In the genomic region with DNA sequence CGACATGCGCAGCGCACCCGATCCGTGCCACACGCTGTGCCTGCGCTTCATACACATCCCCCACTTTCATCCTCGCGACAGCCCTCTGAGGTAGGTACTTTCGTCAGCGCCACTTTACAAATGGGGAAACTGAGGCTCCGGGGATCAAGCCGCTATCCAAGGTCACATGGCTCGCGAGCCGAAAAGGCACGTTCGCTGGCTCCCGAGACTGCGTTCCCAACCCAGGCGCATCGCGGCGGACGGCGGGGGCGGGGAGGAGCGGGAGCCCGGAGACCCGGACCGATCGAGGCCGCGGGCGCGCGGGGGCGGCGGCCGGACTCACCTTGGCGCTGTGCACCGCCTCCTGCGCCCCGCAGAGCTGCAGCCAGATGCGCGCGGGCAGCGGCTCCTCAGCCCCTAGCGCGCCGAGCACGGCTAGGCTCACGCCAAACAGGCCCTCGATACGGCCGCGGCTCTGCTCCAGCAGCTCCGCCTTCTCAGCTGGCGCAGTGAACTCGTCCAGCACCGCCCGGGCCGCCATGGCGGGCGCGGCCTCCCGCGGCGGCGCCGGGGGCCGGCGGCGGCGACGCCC, we compare ENCODE assay signal across 8 cellular contexts. TPM values are rescaled to one million over a fixed set of nuclear protein-coding genes. Genes with fewer than 3 reads are reported as not detected.
A peak's percentile ranks its signal among the peaks of the same experiment; 100 is the strongest.
DNase-seq lines count a peak whose midpoint lies in the region; ATAC-seq and TF ChIP-seq lines count a peak whose summit lies in the region.

No MANE protein-coding gene starts in this region.

- CTCF ChIA-PET in A673 (lab: Charles Lee) = interaction anchor here (1.0 kb wide), 1 partner anchor 13 kb away, joined by 3 read pairs; no protein-coding TSS in a partner anchor
- CTCF ChIA-PET in activated naive CD4-positive, alpha-beta T cell treated with anti-CD3 and anti-CD28 coated beads for 36 hours (lab: Charles Lee) = interaction anchor here (1.5 kb wide), 1 partner anchor 13 kb away, joined by 4 read pairs; no protein-coding TSS in a partner anchor

- peak overlapping the region; percentile 89 for H3K27ac Mint-ChIP-seq in activated naive CD4-positive, alpha-beta T cell treated with anti-CD3 and anti-CD28 coated beads for 36 hours

- POLR2A ChIA-PET in A673 (lab: Charles Lee; ENCODE audit: low non-redundant PET) = no interaction called here

- no peaks in the 10 kb centered on the region for H3K9me3 Mint-ChIP-seq in activated naive CD4-positive, alpha-beta T cell treated with anti-CD3 and anti-CD28 coated beads for 36 hours

- WGBS in ovary, 3 donors = 0 to 1% (median 0%) methylated on average over 59 to 76 of the region's 76 CpGs

- DNase-seq in A673 (ENCODE audit: low spot score) (peak; percentile 41), NCI-H69 (lab: John Stamatoyannopoulos, UW) (peak; percentile 83), cardiac muscle cell (ENCODE audit: low read depth in 1 of 2, low spot score in 1 of 2) (peak; percentile 74 to 80), ovary (peak in 3 of 5 donors; percentile 66 to 85 (median 79)), DMS79 (lab: John Stamatoyannopoulos, UW) (no peak)
- DNase-seq in activated naive CD4-positive, alpha-beta T cell treated with anti-CD3 and anti-CD28 coated beads for 36 hours = peak; percentile 51

- no peak for TF ChIP-seq POLR2A in ovary (IDR thresholded peaks at IDR 0.05)

- no peaks in the 10 kb centered on the region for H3K4me1 ChIP-seq in A673 (ENCODE audit: insufficient read depth, low read length, poor library complexity, severe bottlenecking)
- H3K4me1 ChIP-seq in cardiac muscle cell (ENCODE audit: low read depth) = peaks cover 24% of the 10 kb centered on the region
- peaks cover 18% of the 10 kb centered on the region for H3K4me1 ChIP-seq in ovary (ENCODE audit: insufficient read depth)

- BruUV-seq in A673 (replicated peaks; lab: Mats Ljungman, UMichigan) = no TSS peak

- TF ChIP-seq CTCF in A673 (conservative IDR thresholded peaks at IDR 0.05; ENCODE audit: low read depth, low read length) (no peak), cardiac muscle cell (IDR thresholded peaks at IDR 0.05; ENCODE audit: low read depth, low read length) (no peak), ovary (IDR thresholded peaks at IDR 0.05) (no peak)

- no peak for TF ChIP-seq EP300 in ovary (IDR thresholded peaks at IDR 0.05)

- peak overlapping the region; percentile 99 for H3K4me3 ChIP-seq in A673 (ENCODE audit: low read depth, low read length, poor library complexity, severe bottlenecking)
- peak overlapping the region; percentile 98 for H3K4me3 ChIP-seq in cardiac muscle cell
- peak overlapping the region; percentile 66 for H3K4me3 ChIP-seq in ovary

- intact Hi-C loops in A673 (cut with micrococcal nuclease; ENCODE audit: unreplicated experiment) = no loop called here
- intact Hi-C loops in activated naive CD4-positive, alpha-beta T cell treated with anti-CD3 and anti-CD28 coated beads for 36 hours (cut with micrococcal nuclease) = loop anchor here (1.0 to 10.0 kb wide), 7 partner anchors 151 to 1921 kb away; a partner anchor contains a TSS
- intact Hi-C loops in ovary (cut with DNase I) = loop anchor here in 2 of 4 donors (10.0 kb wide), 3 partner anchors 75 to 365 kb away; a partner anchor contains a TSS

- H3K27ac ChIP-seq in A673 (ENCODE audit: low read depth, low read length, poor library complexity, severe bottlenecking) (peak overlapping the region; percentile 77), cardiac muscle cell (peak overlapping the region; percentile 92), ovary (peak overlapping the region; percentile 88 to 91)

- H3K36me3 ChIP-seq in A673 (ENCODE audit: insufficient read depth, low read length, poor library complexity, severe bottlenecking) (no peaks in the 10 kb centered on the region), cardiac muscle cell (no peaks in the 10 kb centered on the region), ovary (no peaks in the 10 kb centered on the region)

- no peaks in the 10 kb centered on the region for H3K27me3 Mint-ChIP-seq in activated naive CD4-positive, alpha-beta T cell treated with anti-CD3 and anti-CD28 coated beads for 36 hours (ENCODE audit: low read depth)

- H3K27me3 ChIP-seq in A673 (replicated peaks; ENCODE audit: insufficient read depth, low read depth, low read length, poor library complexity) = no peaks in the 10 kb centered on the region
- no peaks in the 10 kb centered on the region for H3K27me3 ChIP-seq in cardiac muscle cell
- H3K27me3 ChIP-seq in ovary = no peaks in the 10 kb centered on the region

- H3K9me3 ChIP-seq in A673 (ENCODE audit: low read depth, low read length, poor library complexity, severe bottlenecking) (no peaks in the 10 kb centered on the region), cardiac muscle cell (ENCODE audit: low read depth) (no peaks in the 10 kb centered on the region), ovary (no peaks in the 10 kb centered on the region)

- H3K4me1 Mint-ChIP-seq in activated naive CD4-positive, alpha-beta T cell treated with anti-CD3 and anti-CD28 coated beads for 36 hours (ENCODE audit: low read depth) = peaks cover 36% of the 10 kb centered on the region

- ATAC-seq in GM18867 (IDR thresholded peaks at IDR 0.05; ENCODE audit: unreplicated experiment) = peak; percentile 46
- peak; percentile 4 for ATAC-seq in HG03060 (IDR thresholded peaks at IDR 0.05; ENCODE audit: low read depth, unreplicated experiment)

- peak overlapping the region; percentile 85 for H3K4me3 Mint-ChIP-seq in activated naive CD4-positive, alpha-beta T cell treated with anti-CD3 and anti-CD28 coated beads for 36 hours

- peaks cover 8% of the 10 kb centered on the region for H3K36me3 Mint-ChIP-seq in activated naive CD4-positive, alpha-beta T cell treated with anti-CD3 and anti-CD28 coated beads for 36 hours (ENCODE audit: low read depth)

RNA-seq across cellular contexts. Expression of a gene that starts 0.4 kb away (rescaled TPM):
- total RNA-seq in A673 (2021) (26.5 and 27.2 TPM in 2 replicates), cardiac muscle cell (9.7 and 10.5 TPM in 2 replicates), ovary (10 to 100 TPM; 16.4 to 38.5 (median 30.0) TPM)
- 10 to 100 TPM; 25.1 to 27.2 TPM for total RNA-seq in activated naive CD4-positive, alpha-beta T cell treated with anti-CD3 and anti-CD28 coated beads for 36 hours
- polyA plus RNA-seq in cardiac muscle cell (18.3 and 26.2 TPM in 2 replicates), ovary (10 to 100 TPM; 15.2 to 35.3 TPM)
